In the genomic region with DNA sequence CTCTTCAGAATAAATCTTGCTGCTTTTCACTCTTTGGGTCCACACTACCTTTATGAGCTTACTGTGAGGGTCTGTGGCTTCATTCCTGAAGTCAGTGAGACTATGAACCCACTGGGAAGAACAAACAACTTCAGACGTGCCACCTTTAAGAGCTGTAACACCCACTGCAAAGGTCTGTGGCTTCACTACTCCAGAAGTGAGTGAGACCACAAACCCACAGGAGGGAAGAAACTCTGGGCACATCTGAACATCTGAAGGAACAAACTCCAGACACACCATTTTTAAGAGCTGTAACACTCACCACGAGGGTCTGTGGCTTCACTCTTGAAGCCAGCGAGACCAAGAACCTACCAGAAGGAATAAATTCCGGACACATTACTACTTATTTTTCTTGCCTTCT, we compare ENCODE assay signal across 36 cellular contexts.
"Had no signal": no experiment of that assay in that cellular context is flagged by ENCODE, and none has a peak within 500 bp of the region (broad histone marks: within the 10 kb centered on the region; RNA-seq: fewer than 3 reads in every experiment).

No MANE protein-coding gene starts in this region.

- DNase-seq: Karpas-422, Kasumi-1, MG63, MM.1S, MV-4-11, NCI-H1048, NCI-H1092, NCI-H1092 treated with DMSO at 0.1 percent for 48 hours, NCI-H1105, NCI-H1105 treated with DMSO at 0.1 percent for 48 hours, NCI-H1417, NCI-H1417 treated with DMSO at 0.1 percent for 48 hours, NCI-H1436, NCI-H1436 treated with DMSO at 0.1 percent for 48 hours, NCI-H146, NCI-H1694, NCI-H1694 treated with DMSO at 0.1 percent for 48 hours, NCI-H187, NCI-H187 treated with DMSO at 0.1 percent for 48 hours, NCI-H1930, NCI-H2029, NCI-H2029 treated with DMSO at 0.1 percent for 48 hours, NCI-H2081, NCI-H2081 treated with DMSO at 0.1 percent for 48 hours, NCI-H2107, NCI-H2171, NCI-H2171 treated with DMSO at 0.1 percent for 48 hours, NCI-H2227 treated with DMSO at 0.1 percent for 48 hours, NCI-H226, NCI-H345, NCI-H446, NCI-H446 treated with DMSO at 0.1 percent for 48 hours, NCI-H510A, NCI-H510A treated with DMSO at 0.1 percent for 48 hours, NCI-H524, NCI-H524 treated with DMSO at 0.1 percent for 48 hours had no signal

- H3K9me3 ChIP-seq: MG63 had no signal

- H3K27me3 ChIP-seq: MG63 had no signal

- H3K4me3 ChIP-seq: MG63 had no signal

- H3K36me3 ChIP-seq: MG63 had no signal
